8 cellular contexts compared by ENCODE assay signal in genomic region chr1:3772027-3772714, GRCh38. TPM values are rescaled to one million over a fixed set of nuclear protein-coding genes. Genes with fewer than 3 reads are reported as not detected.
DNase-seq lines count a peak whose midpoint lies in the region; ATAC-seq and TF ChIP-seq lines count a peak whose summit lies in the region.

No MANE protein-coding gene starts in this region.

- no peak for TF ChIP-seq CTCF in GM10248 (IDR thresholded peaks at IDR 0.05; ENCODE audit: control extremely low read depth, extremely low read depth, low read depth, missing control alignments)
- no peak for TF ChIP-seq CTCF in colonic mucosa (IDR thresholded peaks at IDR 0.05)
- TF ChIP-seq CTCF in left lung (IDR thresholded peaks at IDR 0.05) = no peak

- ATAC-seq in HG02623 (IDR thresholded peaks at IDR 0.05; ENCODE audit: unreplicated experiment) = peak; percentile 57
- ATAC-seq in left lung = peak; percentile 89
- no peak for ATAC-seq in GM18873 (IDR thresholded peaks at IDR 0.05; ENCODE audit: low FRiP score, unreplicated experiment)

- H3K4me3 ChIP-seq in colonic mucosa = peak overlapping the region; percentile 56
- H3K4me3 ChIP-seq in left lung = peak overlapping the region; percentile 50 to 62

- H3K27ac ChIP-seq in colonic mucosa (no peak overlapping the region), left lung (no peak overlapping the region)

- H3K36me3 ChIP-seq in colonic mucosa = no peaks in the 10 kb centered on the region
- H3K36me3 ChIP-seq in left lung = no peaks in the 10 kb centered on the region

- CTCF ChIA-PET in GM10248 (lab: Yijun Ruan, JAX) = interaction anchor here (1.0 to 1.2 kb wide), 2 partner anchors 21 to 48 kb away, joined by 3 read pairs; no protein-coding TSS in a partner anchor

- DNase-seq in GM10248 (ENCODE audit: extremely low spot score) = peak; percentile 100
- DNase-seq in NCI-H2171 (lab: John Stamatoyannopoulos, UW) = peak; percentile 66
- peak; percentile 80 to 85 for DNase-seq in activated CD4-positive, alpha-beta T cell treated with anti-CD3 and anti-CD28 coated beads for 4 hours
- peak; percentile 94 for DNase-seq in colonic mucosa
- peak; percentile 94 to 97 for DNase-seq in left lung
- peak; percentile 85 for DNase-seq in stimulated activated CD4-positive, alpha-beta T cell treated with anti-CD3 and anti-CD28 coated beads, Interleukin-4, amount 100 ng/mL, for 24 hours

- peak overlapping the region in 1 of 2 donors; percentile 61 for H3K9ac ChIP-seq in colonic mucosa (ENCODE audit: low read depth in 2 of 2, low read length in 2 of 2)

- intact Hi-C loops in colonic mucosa (cut with DNase I) (no loop called here), left lung (cut with DNase I) (no loop called here)

- POLR2A ChIA-PET in GM10248 (lab: Yijun Ruan, JAX) = no interaction called here

- peaks cover 11% of the 10 kb centered on the region for H3K4me1 ChIP-seq in colonic mucosa
- peaks cover 4 to 34% of the 10 kb centered on the region in 2 donors for H3K4me1 ChIP-seq in left lung

- no peaks in the 10 kb centered on the region for H3K27me3 ChIP-seq in colonic mucosa
- H3K27me3 ChIP-seq in left lung = peaks cover 0 to 47% of the 10 kb centered on the region in 2 donors

- H3K9me3 ChIP-seq in colonic mucosa (no peaks in the 10 kb centered on the region), left lung (no peaks in the 10 kb centered on the region)

RNA-seq across cellular contexts. Expression of gene SMIM1, which starts 0.4 kb away (rescaled TPM):
- total RNA-seq in colonic mucosa (1 to 10 TPM; 1.9 to 2.4 TPM), left lung (1 to 10 TPM; 6.5 TPM)

RNA-seq across cellular contexts. Expression of gene CCDC27, which starts 19.9 kb away (rescaled TPM):
- total RNA-seq in colonic mucosa (not detected), left lung (not detected)

RNA-seq across cellular contexts. Expression of gene LRRC47, which starts 24.1 kb away (rescaled TPM):
- total RNA-seq in colonic mucosa (10 to 100 TPM; 31.9 to 42.7 TPM), left lung (10 to 100 TPM; 34.2 to 36.6 TPM)
